Comparison of ENCODE assay signal across 10 cellular contexts in genomic region chr2:218369374-218369773, GRCh38. TPM values are rescaled to one million over a fixed set of nuclear protein-coding genes. Genes with fewer than 3 reads are reported as not detected.
DNase-seq lines count a peak whose midpoint lies in the region; ATAC-seq and TF ChIP-seq lines count a peak whose summit lies in the region.
"Had no signal": no experiment of that assay in that cellular context is flagged by ENCODE, and none has a peak within 500 bp of the region (broad histone marks: within the 10 kb centered on the region; RNA-seq: fewer than 3 reads in every experiment).

No MANE protein-coding gene starts in this region.

- H3K9me3 ChIP-seq in CD8-positive, alpha-beta memory T cell (ENCODE audit: low read length), result no peaks in the 10 kb centered on the region
- H3K9me3 ChIP-seq in parathyroid adenoma (ENCODE audit: control insufficient read depth, low read length), result no peaks in the 10 kb centered on the region

- H2AFZ ChIP-seq in parathyroid adenoma, result peak overlapping the region; percentile 96

- H3K4me1 ChIP-seq in CD8-positive, alpha-beta memory T cell (ENCODE audit: insufficient read depth, low read length), result peaks cover 18% of the 10 kb centered on the region
- peaks cover 4% of the 10 kb centered on the region for H3K4me1 ChIP-seq in parathyroid adenoma

- peak overlapping the region in 5 of 7 donors; percentile 6 to 60 (median 28) for H3K4me3 Mint-ChIP-seq in CD8-positive, alpha-beta memory T cell
- H3K4me3 Mint-ChIP-seq in activated T-helper 2 cell treated with anti-CD3 and anti-CD28 coated beads, Interferon-gamma antibody, Interleukin-2, Interleukin-4, amounts not matched to agents 10 μg/mL and 5 μg/mL and 100 μg/mL, durations not matched to agents 14 hours and 24 hours and 36 hours (ENCODE audit: low read depth), result peak overlapping the region; percentile 48

- no peaks in the 10 kb centered on the region for H3K36me3 ChIP-seq in CD8-positive, alpha-beta memory T cell (ENCODE audit: insufficient read depth, low read length)
- H3K36me3 ChIP-seq in parathyroid adenoma (ENCODE audit: control insufficient read depth, insufficient read depth, low read length), result no peaks in the 10 kb centered on the region

- ATAC-seq in GM21723 (IDR thresholded peaks at IDR 0.05; ENCODE audit: unreplicated experiment) (no peak), HG03457 (IDR thresholded peaks at IDR 0.05; ENCODE audit: unreplicated experiment) (no peak)

- H3K27me3 Mint-ChIP-seq in CD8-positive, alpha-beta memory T cell, result peaks cover 0 to 2% of the 10 kb centered on the region in 2 donors
- peaks cover 14% of the 10 kb centered on the region for H3K27me3 Mint-ChIP-seq in activated T-helper 2 cell treated with anti-CD3 and anti-CD28 coated beads, Interferon-gamma antibody, Interleukin-2, Interleukin-4, amounts not matched to agents 10 μg/mL and 5 μg/mL and 100 μg/mL, durations not matched to agents 14 hours and 24 hours and 36 hours (ENCODE audit: low read depth)

- no peaks in the 10 kb centered on the region for H3K27me3 ChIP-seq in CD8-positive, alpha-beta memory T cell (ENCODE audit: insufficient read depth, low read length, poor library complexity, severe bottlenecking)
- no peaks in the 10 kb centered on the region for H3K27me3 ChIP-seq in parathyroid adenoma (ENCODE audit: control insufficient read depth, insufficient read depth, low read length)

- H3K9ac ChIP-seq in parathyroid adenoma, result no peak overlapping the region

- H3K79me2 ChIP-seq in parathyroid adenoma, result no peaks in the 10 kb centered on the region

- H3K27ac Mint-ChIP-seq in CD8-positive, alpha-beta memory T cell, result peak overlapping the region in 7 of 8 donors; percentile 45 to 87 (median 73)
- no peak overlapping the region for H3K27ac Mint-ChIP-seq in activated T-helper 2 cell treated with anti-CD3 and anti-CD28 coated beads, Interferon-gamma antibody, Interleukin-2, Interleukin-4, amounts not matched to agents 10 μg/mL and 5 μg/mL and 100 μg/mL, durations not matched to agents 14 hours and 24 hours and 36 hours

- H3K4me3 ChIP-seq in CD8-positive, alpha-beta memory T cell (ENCODE audit: low read length), result no peak overlapping the region
- H3K4me3 ChIP-seq in LNCaP clone FGC (ENCODE audit: low read depth, low read length), result no peak overlapping the region
- H3K4me3 ChIP-seq in parathyroid adenoma (ENCODE audit: low read depth, low read length), result no peak overlapping the region

- CTCF ChIA-PET in CD8-positive, alpha-beta memory T cell (lab: Charles Lee), result interaction anchor here (2.3 kb wide), 1 partner anchor 13 kb away, joined by 8 read pairs; the partner anchor contains the start of gene CATIP

- H3K27ac ChIP-seq in CD8-positive, alpha-beta memory T cell (ENCODE audit: low read depth, low read length), result no peak overlapping the region
- H3K27ac ChIP-seq in parathyroid adenoma, result no peak overlapping the region

- H3K9me3 Mint-ChIP-seq in CD8-positive, alpha-beta memory T cell, result no peaks in the 10 kb centered on the region
- no peaks in the 10 kb centered on the region for H3K9me3 Mint-ChIP-seq in activated T-helper 2 cell treated with anti-CD3 and anti-CD28 coated beads, Interferon-gamma antibody, Interleukin-2, Interleukin-4, amounts not matched to agents 10 μg/mL and 5 μg/mL and 100 μg/mL, durations not matched to agents 14 hours and 24 hours and 36 hours

- no peak overlapping the region for H3K4me2 ChIP-seq in parathyroid adenoma (ENCODE audit: low read length)

- TF ChIP-seq CTCF in LNCaP clone FGC (IDR thresholded peaks at IDR 0.05; ENCODE audit: control insufficient read depth, extremely low read depth, insufficient read depth) (no peak), parathyroid adenoma (IDR thresholded peaks at IDR 0.05) (no peak)

- H3K36me3 Mint-ChIP-seq in CD8-positive, alpha-beta memory T cell, result no peaks in the 10 kb centered on the region
- no peaks in the 10 kb centered on the region for H3K36me3 Mint-ChIP-seq in activated T-helper 2 cell treated with anti-CD3 and anti-CD28 coated beads, Interferon-gamma antibody, Interleukin-2, Interleukin-4, amounts not matched to agents 10 μg/mL and 5 μg/mL and 100 μg/mL, durations not matched to agents 14 hours and 24 hours and 36 hours (ENCODE audit: low read depth)

- peaks cover 20 to 34% (median 22%) of the 10 kb centered on the region in 3 donors for H3K4me1 Mint-ChIP-seq in CD8-positive, alpha-beta memory T cell
- peaks cover 12% of the 10 kb centered on the region for H3K4me1 Mint-ChIP-seq in activated T-helper 2 cell treated with anti-CD3 and anti-CD28 coated beads, Interferon-gamma antibody, Interleukin-2, Interleukin-4, amounts not matched to agents 10 μg/mL and 5 μg/mL and 100 μg/mL, durations not matched to agents 14 hours and 24 hours and 36 hours (ENCODE audit: low read depth)

- intact Hi-C loops in activated T-helper 2 cell treated with anti-CD3 and anti-CD28 coated beads, Interferon-gamma antibody, Interleukin-2, Interleukin-4, amounts not matched to agents 10 μg/mL and 5 μg/mL and 100 μg/mL, durations not matched to agents 14 hours and 24 hours and 36 hours (cut with micrococcal nuclease), result loop anchor here (5.0 kb wide), 2 partner anchors 47 to 77 kb away; partner anchors contain the start of gene TMBIM1

- POLR2A ChIA-PET in CD8-positive, alpha-beta memory T cell (lab: Charles Lee), result interaction anchor here (0.5 kb wide), 1 partner anchor 213 kb away, joined by 3 read pairs; no protein-coding TSS in a partner anchor

- no peak for DNase-seq in CD8-positive, alpha-beta memory T cell
- DNase-seq in LNCaP clone FGC (ENCODE audit: low read depth), result peak; percentile 37
- DNase-seq in activated T-helper 2 cell treated with anti-CD3 and anti-CD28 coated beads, Interferon-gamma antibody, Interleukin-2, Interleukin-4, amounts not matched to agents 10 μg/mL and 5 μg/mL and 100 μg/mL, durations not matched to agents 14 hours and 24 hours and 36 hours (ENCODE audit: low spot score), result no peak
- DNase-seq in HK-2 (ENCODE audit: unreplicated experiment), result no peak
- DNase-seq: cortex of kidney; stimulated activated CD4-positive, alpha-beta T cell treated with anti-CD3 and anti-CD28 coated beads, Interleukin-4, amount 100 ng/mL, for 4 hours had no signal

RNA-seq across cellular contexts. Expression of gene SLC11A1, which starts 12.7 kb away (rescaled TPM):
- 1 to 10 TPM; 1.1 to 2.1 TPM for total RNA-seq in CD8-positive, alpha-beta memory T cell
- 0.32 TPM for polyA plus RNA-seq in CD8-positive, alpha-beta memory T cell
- 0.18 and 0.21 TPM in 2 replicates for total RNA-seq in activated T-helper 2 cell treated with anti-CD3 and anti-CD28 coated beads, Interferon-gamma antibody, Interleukin-2, Interleukin-4, amounts not matched to agents 10 μg/mL and 5 μg/mL and 100 μg/mL, durations not matched to agents 14 hours and 24 hours and 36 hours
- total RNA-seq: SK-MEL-5 had no signal

RNA-seq across cellular contexts. Expression of gene CATIP, which starts 12.7 kb away (rescaled TPM):
- total RNA-seq in CD8-positive, alpha-beta memory T cell, result not detected
- not detected for polyA plus RNA-seq in CD8-positive, alpha-beta memory T cell
- total RNA-seq in activated T-helper 2 cell treated with anti-CD3 and anti-CD28 coated beads, Interferon-gamma antibody, Interleukin-2, Interleukin-4, amounts not matched to agents 10 μg/mL and 5 μg/mL and 100 μg/mL, durations not matched to agents 14 hours and 24 hours and 36 hours, result not detected in 2 replicates
- total RNA-seq: SK-MEL-5 had no signal

RNA-seq across cellular contexts. Expression of gene CTDSP1, which starts 30.3 kb away (rescaled TPM):
- total RNA-seq in CD8-positive, alpha-beta memory T cell, result 100 to 1,000 TPM; 104 to 113 TPM
- polyA plus RNA-seq in CD8-positive, alpha-beta memory T cell, result 32.2 TPM
- 114 and 115 TPM in 2 replicates for total RNA-seq in activated T-helper 2 cell treated with anti-CD3 and anti-CD28 coated beads, Interferon-gamma antibody, Interleukin-2, Interleukin-4, amounts not matched to agents 10 μg/mL and 5 μg/mL and 100 μg/mL, durations not matched to agents 14 hours and 24 hours and 36 hours

RNA-seq across cellular contexts. Expression of gene VIL1, which starts 49.5 kb away (rescaled TPM):
- total RNA-seq in CD8-positive, alpha-beta memory T cell, result not detected
- not detected for polyA plus RNA-seq in CD8-positive, alpha-beta memory T cell
- total RNA-seq in activated T-helper 2 cell treated with anti-CD3 and anti-CD28 coated beads, Interferon-gamma antibody, Interleukin-2, Interleukin-4, amounts not matched to agents 10 μg/mL and 5 μg/mL and 100 μg/mL, durations not matched to agents 14 hours and 24 hours and 36 hours, result not detected in 2 replicates
